Comparison of ENCODE assay signal across 1 cellular context in genomic region chr1:154936416-154937050, GRCh38.
TF ChIP-seq lines count a peak whose summit lies in the region.

PMVK (minus strand) TSS chr1:154936719; CDS start chr1:154936685, 34 bp downstream.

TF ChIP-seq in K562, 482 proteins besides CTCF, POLR2A, EP300 and RAD21 (continued from another document):
- TF ChIP-seq TFAP4 (CRISPR knock-in tag; IDR thresholded peaks at IDR 0.05; ENCODE audit: borderline replicate concordance) (peak; percentile 94), OTX1 (CRISPR knock-in tag; IDR thresholded peaks at IDR 0.05) (no peak), NCOA6 (IDR thresholded peaks at IDR 0.05) (no peak), PPARD (CRISPR knock-in tag; IDR thresholded peaks at IDR 0.05) (no peak), POLR2AphosphoS5 (IDR thresholded peaks at IDR 0.05; ENCODE audit: control insufficient read depth, insufficient read depth, low read depth, low read length) (no peak)
